Comparison of ENCODE assay signal across 29 cellular contexts in genomic region chr17:41763327-41763726, GRCh38. TPM values are rescaled to one million over a fixed set of nuclear protein-coding genes. Genes with fewer than 3 reads are reported as not detected.
A peak's percentile ranks its signal among the peaks of the same experiment; 100 is the strongest.
DNase-seq lines count a peak whose midpoint lies in the region; ATAC-seq, FAIRE-seq and TF ChIP-seq lines count a peak whose summit lies in the region.
"Had no signal": no experiment of that assay in that cellular context is flagged by ENCODE, and none has a peak within 500 bp of the region (broad histone marks: within the 10 kb centered on the region; RNA-seq: fewer than 3 reads in every experiment).

No MANE protein-coding gene starts in this region.

- no peak overlapping the region for H3K4me2 ChIP-seq in A549
- no peak overlapping the region for H3K4me2 ChIP-seq in astrocyte (ENCODE audit: low read length)
- H3K4me2 ChIP-seq: BLaER1 treated with 17β-estradiol and CSF1 and Interleukin-3, amounts not matched to agents 10 nM and 100 nM; GM23338 had no signal

- no peaks in the 10 kb centered on the region for H3K4me1 Mint-ChIP-seq in astrocyte (ENCODE audit: low read depth, unreplicated experiment)
- H3K4me1 Mint-ChIP-seq in progenitor cell of endocrine pancreas (ENCODE audit: low read depth), result no peaks in the 10 kb centered on the region
- H3K4me1 Mint-ChIP-seq: GM23338 had no signal

- no peak for TF ChIP-seq CTCF in A549 (IDR thresholded peaks at IDR 0.05)
- TF ChIP-seq CTCF in astrocyte (IDR thresholded peaks at IDR 0.05; ENCODE audit: insufficient read depth, low read depth, low read length), result no peak
- no peak for TF ChIP-seq CTCF in progenitor cell of endocrine pancreas (IDR thresholded peaks at IDR 0.05; ENCODE audit: unreplicated experiment)

- H3K36me3 Mint-ChIP-seq in astrocyte (ENCODE audit: low read depth, unreplicated experiment) (peaks cover 33% of the 10 kb centered on the region), progenitor cell of endocrine pancreas (ENCODE audit: insufficient read depth) (peaks cover 33% of the 10 kb centered on the region)

- POLR2A ChIA-PET in A549 (lab: Yijun Ruan, JAX), result interaction anchor here (1.7 to 1.8 kb wide), 2 partner anchors 10 to 23 kb away, joined by 4 to 9 read pairs; partner anchors contain the start of gene JUP

- H3K27ac ChIP-seq in A549 (no peak overlapping the region), astrocyte (ENCODE audit: low read depth, low read length) (no peak overlapping the region)
- H3K27ac ChIP-seq: BLaER1 treated with 17β-estradiol and CSF1 and Interleukin-3, amounts not matched to agents 10 nM and 100 nM had no signal

- H4K20me1 ChIP-seq in astrocyte (ENCODE audit: insufficient read depth, low read length), result peaks cover 16% of the 10 kb centered on the region

- no peaks in the 10 kb centered on the region for H3K27me3 Mint-ChIP-seq in astrocyte (ENCODE audit: low read depth, unreplicated experiment)
- H3K27me3 Mint-ChIP-seq in progenitor cell of endocrine pancreas, result no peaks in the 10 kb centered on the region
- H3K27me3 Mint-ChIP-seq: CD4-positive, alpha-beta T cell; IgD-negative memory B cell had no signal

- H3K79me2 ChIP-seq in astrocyte (ENCODE audit: insufficient read depth, low read length), result no peaks in the 10 kb centered on the region

- no peak for ATAC-seq in A549
- ATAC-seq in left colon, result peak; percentile 16
- ATAC-seq in HG02623 (IDR thresholded peaks at IDR 0.05; ENCODE audit: unreplicated experiment), result no peak
- no peak for ATAC-seq in left lobe of liver
- ATAC-seq: GM12878, GM23338 had no signal

- H3K9me3 Mint-ChIP-seq in astrocyte (ENCODE audit: unreplicated experiment) (no peaks in the 10 kb centered on the region), progenitor cell of endocrine pancreas (ENCODE audit: low read depth) (no peaks in the 10 kb centered on the region)
- H3K9me3 Mint-ChIP-seq: CD4-positive, alpha-beta T cell; GM23338; HFFc6; IgD-negative memory B cell had no signal

- FAIRE-seq in A549 (lab: Jason Lieb, UNC) (no peak), astrocyte (lab: Jason Lieb, UNC) (no peak)
- FAIRE-seq: GM12878 had no signal

- TF ChIP-seq POLR2A in A549 (IDR thresholded peaks at IDR 0.05; ENCODE audit: low read length), result no peak

- no peak overlapping the region for H3K9ac ChIP-seq in astrocyte (ENCODE audit: low read length)

- DNase-seq in A549 (ENCODE audit: low read depth in 1 of 2, low spot score in 1 of 2), result no peak
- no peak for DNase-seq in astrocyte (ENCODE audit: low read depth)
- no peak for DNase-seq in left colon
- DNase-seq in progenitor cell of endocrine pancreas (ENCODE audit: low spot score, unreplicated experiment), result no peak
- DNase-seq in left lobe of liver (ENCODE audit: low spot score), result no peak
- no peak for DNase-seq in NCI-H1694 (lab: John Stamatoyannopoulos, UW)
- DNase-seq: AML-193; CD4-positive, alpha-beta T cell; DMS79; EL; GDM1; HFFc6; NCI-H1048; NCI-H1417; NCI-H1694 treated with DMSO at 0.1 percent for 48 hours; NCI-H2081; NCI-H2227 treated with DMSO at 0.1 percent for 48 hours; NCI-H526 treated with DMSO at 0.1 percent for 48 hours; RPMI8226; SHP77 had no signal

- no peaks in the 10 kb centered on the region for H3K9me3 ChIP-seq in A549
- H3K9me3 ChIP-seq in astrocyte (ENCODE audit: insufficient read depth, low read depth, low read length), result no peaks in the 10 kb centered on the region
- H3K9me3 ChIP-seq: BLaER1 treated with 17β-estradiol and CSF1 and Interleukin-3, amounts not matched to agents 10 nM and 100 nM; HAP-1 had no signal

- H3K4me1 ChIP-seq in A549 (no peaks in the 10 kb centered on the region), astrocyte (ENCODE audit: insufficient read depth, low read length) (no peaks in the 10 kb centered on the region)
- H3K4me1 ChIP-seq: BLaER1 treated with 17β-estradiol and CSF1 and Interleukin-3, amounts not matched to agents 10 nM and 100 nM; HAP-1 had no signal

- TF ChIP-seq EP300 in A549 (IDR thresholded peaks at IDR 0.05), result no peak

- 92% methylated on average over 8 of the region's 8 CpGs for WGBS in A549 (ENCODE audit: missing lambda C conversion rate)

- no peak for TF ChIP-seq RAD21 in A549 (conservative IDR thresholded peaks at IDR 0.05 in 1 of 2, IDR thresholded peaks at IDR 0.05 in 1 of 2)

- intact Hi-C loops in left colon (cut with DNase I, micrococcal nuclease), result no loop called here

- H3K36me3 ChIP-seq in astrocyte (ENCODE audit: insufficient read depth, low read length), result peaks cover 9% of the 10 kb centered on the region

- H3K27ac Mint-ChIP-seq in astrocyte (ENCODE audit: unreplicated experiment) (peak overlapping the region; percentile 50), progenitor cell of endocrine pancreas (peak overlapping the region; percentile 17)
- H3K27ac Mint-ChIP-seq: CD4-positive, alpha-beta T cell; GM23338; HFFc6; IgD-negative memory B cell had no signal

- H3K4me3 Mint-ChIP-seq in astrocyte (ENCODE audit: unreplicated experiment), result no peak overlapping the region
- no peak overlapping the region for H3K4me3 Mint-ChIP-seq in progenitor cell of endocrine pancreas (ENCODE audit: low read depth)
- H3K4me3 Mint-ChIP-seq: CD4-positive, alpha-beta T cell; GM23338; HFFc6; IgD-negative memory B cell had no signal

- H3K4me3 ChIP-seq in A549 (no peak overlapping the region), astrocyte (ENCODE audit: insufficient read depth, low read depth, low read length) (no peak overlapping the region)
- H3K4me3 ChIP-seq: BLaER1 treated with 17β-estradiol and CSF1 and Interleukin-3, amounts not matched to agents 10 nM and 100 nM; GM12878; GM23338; HAP-1 had no signal

- CTCF ChIA-PET in A549 (lab: Yijun Ruan, JAX), result interaction anchor here (1.1 to 96.0 kb wide), 3 partner anchors 13 to 67 kb away, joined by 3 to 3262 read pairs (median 3262); partner anchors contain the start of genes FKBP10, GAST, HAP1 and JUP

- H2AFZ ChIP-seq in astrocyte (ENCODE audit: low read depth, low read length), result no peak overlapping the region
- H2AFZ ChIP-seq: GM23338 had no signal

- no peaks in the 10 kb centered on the region for H3K27me3 ChIP-seq in astrocyte (ENCODE audit: insufficient read depth, low read length)
- H3K27me3 ChIP-seq: BLaER1 treated with 17β-estradiol and CSF1 and Interleukin-3, amounts not matched to agents 10 nM and 100 nM had no signal

TF ChIP-seq in A549, 52 proteins besides CTCF, POLR2A, EP300 and RAD21:
- TF ChIP-seq GATA3 (IDR thresholded peaks at IDR 0.05; ENCODE audit: borderline replicate concordance) (no peak), ZFP36 (IDR thresholded peaks at IDR 0.05; ENCODE audit: borderline replicate concordance, partially characterized antibody) (peak; percentile 21), NFE2L2 (conservative IDR thresholded peaks at IDR 0.05; ENCODE audit: low read length) (no peak)

RNA-seq across cellular contexts. Expression of gene JUP, which starts 23.2 kb away (rescaled TPM):
- polyA plus RNA-seq in A549 (2011; rRNA removed) (54.8 and 110 TPM in 2 replicates), A549 (2017; fragmentation: RNase III; extraction: RNeasy Plus Mini Kit Qiagen cat#74134 plus additional on column Dnase treatment) (63.3 to 127 TPM (median 107 TPM) in 3 replicates)
- polyA plus RNA-seq in A549 (2012; cell fraction: cytosol; rRNA removed), result 93.3 and 130 TPM in 2 replicates
- polyA plus RNA-seq in A549 (2012; cell fraction: nucleus; rRNA removed), result 256 and 307 TPM in 2 replicates
- 102 and 136 TPM in 2 replicates for polyA minus RNA-seq in A549 (2011; rRNA and poly(A)+ RNA removed)
- total RNA-seq in astrocyte (236 TPM in 2 replicates), left colon (100 to 1,000 TPM; 343 to 345 TPM), progenitor cell of endocrine pancreas (195 and 199 TPM in 2 replicates), left lobe of liver (72.5 TPM)

RNA-seq across cellular contexts. Expression of gene HAP1, which starts 28.9 kb away (rescaled TPM):
- polyA plus RNA-seq in A549 (2011; rRNA removed) (2.0 and 2.2 TPM in 2 replicates), A549 (2017; fragmentation: RNase III; extraction: RNeasy Plus Mini Kit Qiagen cat#74134 plus additional on column Dnase treatment) (1.3 to 2.3 TPM (median 1.6 TPM) in 3 replicates)
- polyA plus RNA-seq in A549 (2012; cell fraction: cytosol; rRNA removed), result 0.86 and 1.2 TPM in 2 replicates
- 8.2 and 8.4 TPM in 2 replicates for polyA plus RNA-seq in A549 (2012; cell fraction: nucleus; rRNA removed)
- 0.66 and 1.2 TPM in 2 replicates for polyA minus RNA-seq in A549 (2011; rRNA and poly(A)+ RNA removed)
- total RNA-seq in astrocyte (0.46 and 0.52 TPM in 2 replicates), left colon (under 1 TPM; 0.42 to 0.73 TPM), progenitor cell of endocrine pancreas (13.7 and 14.9 TPM in 2 replicates), left lobe of liver (not detected)
- total RNA-seq: GM12878 had no signal
- polyA plus RNA-seq: GM12878, IgD-negative memory B cell had no signal

RNA-seq across cellular contexts. Expression of gene P3H4, which starts 48.4 kb away (rescaled TPM):
- 32.1 and 36.0 TPM in 2 replicates for polyA plus RNA-seq in A549 (2011; rRNA removed)
- polyA plus RNA-seq in A549 (2012; cell fraction: cytosol; rRNA removed), result 61.6 and 63.9 TPM in 2 replicates
- 42.3 and 56.5 TPM in 2 replicates for polyA plus RNA-seq in A549 (2012; cell fraction: nucleus; rRNA removed)
- polyA plus RNA-seq in A549 (2017; fragmentation: RNase III; extraction: RNeasy Plus Mini Kit Qiagen cat#74134 plus additional on column Dnase treatment), result 41.6 to 62.1 TPM (median 52.8 TPM) in 3 replicates
- polyA minus RNA-seq in A549 (2011; rRNA and poly(A)+ RNA removed), result 24.5 and 24.7 TPM in 2 replicates
- 81.5 and 110 TPM in 2 replicates for total RNA-seq in astrocyte
- 10 to 100 TPM; 10.7 to 15.3 TPM for total RNA-seq in left colon
- total RNA-seq in progenitor cell of endocrine pancreas, result 30.4 and 31.7 TPM in 2 replicates
- total RNA-seq in left lobe of liver, result 3.3 TPM

RNA-seq across cellular contexts. Expression of gene FKBP10, which starts 49.5 kb away (rescaled TPM):
- polyA plus RNA-seq in A549 (2011; rRNA removed), result 109 and 112 TPM in 2 replicates
- 159 and 188 TPM in 2 replicates for polyA plus RNA-seq in A549 (2012; cell fraction: cytosol; rRNA removed)
- 819 and 928 TPM in 2 replicates for polyA plus RNA-seq in A549 (2012; cell fraction: nucleus; rRNA removed)
- 109 to 121 TPM (median 119 TPM) in 3 replicates for polyA plus RNA-seq in A549 (2017; fragmentation: RNase III; extraction: RNeasy Plus Mini Kit Qiagen cat#74134 plus additional on column Dnase treatment)
- 95.2 and 115 TPM in 2 replicates for polyA minus RNA-seq in A549 (2011; rRNA and poly(A)+ RNA removed)
- total RNA-seq in astrocyte, result 446 and 584 TPM in 2 replicates
- total RNA-seq in left colon, result 10 to 100 TPM in 1 of 2 donors, 1 to 10 TPM in 1; 4.2 to 10.8 TPM
- 154 and 155 TPM in 2 replicates for total RNA-seq in progenitor cell of endocrine pancreas
- 5.1 TPM for total RNA-seq in left lobe of liver
- total RNA-seq: CD4-positive, alpha-beta T cell had no signal
- polyA plus RNA-seq: IgD-negative memory B cell had no signal

RNA-seq across cellular contexts. Expression of gene GAST, which starts 51.2 kb away (rescaled TPM):
- polyA plus RNA-seq in A549 (2011; rRNA removed), result not detected in 2 replicates
- polyA plus RNA-seq in A549 (2012; cell fraction: cytosol; rRNA removed), result not detected in 2 replicates
- not detected in 2 replicates for polyA plus RNA-seq in A549 (2012; cell fraction: nucleus; rRNA removed)
- not detected in 3 replicates for polyA plus RNA-seq in A549 (2017; fragmentation: RNase III; extraction: RNeasy Plus Mini Kit Qiagen cat#74134 plus additional on column Dnase treatment)
- not detected in 2 replicates for polyA minus RNA-seq in A549 (2011; rRNA and poly(A)+ RNA removed)
- total RNA-seq in astrocyte, result not detected in 2 replicates
- not detected for total RNA-seq in left colon
- 28.1 and 32.0 TPM in 2 replicates for total RNA-seq in progenitor cell of endocrine pancreas
- not detected for total RNA-seq in left lobe of liver
- total RNA-seq: A172; CD4-positive, alpha-beta T cell; GM12878; GM23338; HFFc6; NCI-H460; SK-MEL-5 had no signal
- polyA plus RNA-seq: GM12878, GM23338, IgD-negative memory B cell had no signal
